ENCODE assay signal across 8 cellular contexts in genomic region chr3:42036483-42036823, GRCh38. TPM values are rescaled to one million over a fixed set of nuclear protein-coding genes. Genes with fewer than 3 reads are reported as not detected.
DNase-seq lines count a peak whose midpoint lies in the region; ATAC-seq and TF ChIP-seq lines count a peak whose summit lies in the region.

No MANE protein-coding gene starts in this region.

- H3K4me3 Mint-ChIP-seq in activated naive CD8-positive, alpha-beta T cell treated with anti-CD3 and anti-CD28 coated beads, Interleukin-2, amount 50 U/mL, for 24 hours: no peak overlapping the region
- H3K4me3 Mint-ChIP-seq in T-helper 2 cell treated with Interferon-gamma antibody and Interleukin-4, amounts not matched to agents 5 μg/mL and 100 μg/mL, for 36 hours: no peak overlapping the region

- ATAC-seq in Right ventricle myocardium inferior: peak; percentile 91
- peak; percentile 9 for ATAC-seq in activated naive CD8-positive, alpha-beta T cell treated with anti-CD3 and anti-CD28 coated beads, Interleukin-2, amount 50 U/mL, for 24 hours
- ATAC-seq in GM21619 (IDR thresholded peaks at IDR 0.05; ENCODE audit: unreplicated experiment): no peak

- no peak overlapping the region for H3K4me3 ChIP-seq in tibial nerve

- no peak for TF ChIP-seq POLR2A in tibial nerve (IDR thresholded peaks at IDR 0.05)

- peaks cover 16% of the 10 kb centered on the region for H3K36me3 Mint-ChIP-seq in activated naive CD8-positive, alpha-beta T cell treated with anti-CD3 and anti-CD28 coated beads, Interleukin-2, amount 50 U/mL, for 24 hours (ENCODE audit: low read depth)
- peaks cover 12% of the 10 kb centered on the region for H3K36me3 Mint-ChIP-seq in T-helper 2 cell treated with Interferon-gamma antibody and Interleukin-4, amounts not matched to agents 5 μg/mL and 100 μg/mL, for 36 hours (ENCODE audit: low read depth)

- peaks cover 0 to 66% (median 48%) of the 10 kb centered on the region in 4 donors for H3K4me1 ChIP-seq in tibial nerve

- DNase-seq in Right ventricle myocardium inferior (ENCODE audit: missing footprints) (no peak), cardiac septum (ENCODE audit: low spot score) (no peak), islet precursor cell (peak; percentile 85), tibial nerve (ENCODE audit: low spot score in 2 of 2) (no peak), pons (ENCODE audit: low spot score) (no peak)
- DNase-seq in activated naive CD8-positive, alpha-beta T cell treated with anti-CD3 and anti-CD28 coated beads, Interleukin-2, amount 50 U/mL, for 24 hours: no peak
- no peak for DNase-seq in T-helper 2 cell treated with Interferon-gamma antibody and Interleukin-4, amounts not matched to agents 5 μg/mL and 100 μg/mL, for 36 hours (ENCODE audit: low spot score)

- peaks cover 34% of the 10 kb centered on the region for H3K4me1 Mint-ChIP-seq in activated naive CD8-positive, alpha-beta T cell treated with anti-CD3 and anti-CD28 coated beads, Interleukin-2, amount 50 U/mL, for 24 hours
- H3K4me1 Mint-ChIP-seq in T-helper 2 cell treated with Interferon-gamma antibody and Interleukin-4, amounts not matched to agents 5 μg/mL and 100 μg/mL, for 36 hours (ENCODE audit: low read depth): peaks cover 3% of the 10 kb centered on the region

- H3K27ac ChIP-seq in tibial nerve: peak overlapping the region; percentile 8 to 89 (median 70)

- H3K27me3 Mint-ChIP-seq in activated naive CD8-positive, alpha-beta T cell treated with anti-CD3 and anti-CD28 coated beads, Interleukin-2, amount 50 U/mL, for 24 hours: no peaks in the 10 kb centered on the region
- no peaks in the 10 kb centered on the region for H3K27me3 Mint-ChIP-seq in T-helper 2 cell treated with Interferon-gamma antibody and Interleukin-4, amounts not matched to agents 5 μg/mL and 100 μg/mL, for 36 hours (ENCODE audit: low read depth)

- intact Hi-C loops in Right ventricle myocardium inferior (cut with DNase I) (loop anchor here (2.0 kb wide), 2 partner anchors 22 to 24 kb away; no protein-coding TSS in a partner anchor), cardiac septum (cut with DNase I) (loop anchor here (1.0 kb wide), 1 partner anchor 25 kb away; no protein-coding TSS in a partner anchor)

- 28 to 34% methylated on average over 3 of the region's 3 CpGs for WGBS in tibial nerve, 2 donors

- H3K9me3 Mint-ChIP-seq in activated naive CD8-positive, alpha-beta T cell treated with anti-CD3 and anti-CD28 coated beads, Interleukin-2, amount 50 U/mL, for 24 hours: no peaks in the 10 kb centered on the region
- H3K9me3 Mint-ChIP-seq in T-helper 2 cell treated with Interferon-gamma antibody and Interleukin-4, amounts not matched to agents 5 μg/mL and 100 μg/mL, for 36 hours: no peaks in the 10 kb centered on the region

- no peak for TF ChIP-seq CTCF in tibial nerve (IDR thresholded peaks at IDR 0.05)

- peak; percentile 52 to 88 for TF ChIP-seq EP300 in tibial nerve (IDR thresholded peaks at IDR 0.05)

- no peaks in the 10 kb centered on the region for H3K36me3 ChIP-seq in tibial nerve

- peak overlapping the region; percentile 61 for H3K27ac Mint-ChIP-seq in activated naive CD8-positive, alpha-beta T cell treated with anti-CD3 and anti-CD28 coated beads, Interleukin-2, amount 50 U/mL, for 24 hours
- H3K27ac Mint-ChIP-seq in T-helper 2 cell treated with Interferon-gamma antibody and Interleukin-4, amounts not matched to agents 5 μg/mL and 100 μg/mL, for 36 hours: no peak overlapping the region

- no peaks in the 10 kb centered on the region for H3K9me3 ChIP-seq in tibial nerve

- no peaks in the 10 kb centered on the region for H3K27me3 ChIP-seq in tibial nerve

RNA-seq across cellular contexts. Expression of gene TRAK1, which starts 54.7 kb away (rescaled TPM):
- total RNA-seq in Right ventricle myocardium inferior (267 TPM), cardiac septum (246 TPM), tibial nerve (10 to 100 TPM; 28.6 to 68.1 (median 35.5) TPM)
